ENCODE assay signal across 1 cellular context in the genomic region with DNA sequence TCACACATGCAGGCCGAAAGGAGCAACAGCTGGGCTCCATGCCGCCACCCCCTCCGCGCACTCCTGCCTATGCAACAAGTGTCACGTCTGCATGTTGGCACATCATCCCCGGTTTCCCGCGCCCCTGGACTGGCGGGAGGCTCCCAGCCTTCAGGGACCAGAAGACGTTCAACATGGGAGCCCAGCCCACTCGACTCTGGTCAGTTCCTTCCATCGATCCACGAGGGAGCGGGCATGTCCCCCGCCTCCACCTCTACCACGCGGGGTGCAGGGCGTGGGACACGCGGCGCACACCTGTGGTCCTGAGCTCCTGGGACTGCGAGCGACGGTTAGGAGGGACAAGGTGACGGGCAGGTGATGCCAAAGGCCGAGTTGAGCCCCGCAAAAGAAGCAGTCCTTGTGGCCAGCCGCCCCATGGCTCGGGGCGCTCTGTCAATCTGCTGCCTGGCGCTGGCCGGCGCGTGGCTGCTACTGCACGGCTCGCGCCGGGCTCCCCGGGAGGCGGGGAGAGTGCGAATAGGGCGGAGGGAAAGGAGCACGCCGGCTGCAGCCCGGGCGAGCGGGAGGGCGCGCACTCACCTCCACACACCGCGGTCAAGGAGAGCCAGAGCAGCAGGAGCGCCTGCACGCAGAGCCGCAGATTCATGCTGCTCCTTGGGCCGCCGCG.
TF ChIP-seq lines count a peak whose summit lies in the region.

No MANE protein-coding gene starts in this region.

TF ChIP-seq in HEK293, 187 proteins besides CTCF, POLR2A, EP300 and RAD21 (continued from another document):
- TF ChIP-seq, protein P1, sequence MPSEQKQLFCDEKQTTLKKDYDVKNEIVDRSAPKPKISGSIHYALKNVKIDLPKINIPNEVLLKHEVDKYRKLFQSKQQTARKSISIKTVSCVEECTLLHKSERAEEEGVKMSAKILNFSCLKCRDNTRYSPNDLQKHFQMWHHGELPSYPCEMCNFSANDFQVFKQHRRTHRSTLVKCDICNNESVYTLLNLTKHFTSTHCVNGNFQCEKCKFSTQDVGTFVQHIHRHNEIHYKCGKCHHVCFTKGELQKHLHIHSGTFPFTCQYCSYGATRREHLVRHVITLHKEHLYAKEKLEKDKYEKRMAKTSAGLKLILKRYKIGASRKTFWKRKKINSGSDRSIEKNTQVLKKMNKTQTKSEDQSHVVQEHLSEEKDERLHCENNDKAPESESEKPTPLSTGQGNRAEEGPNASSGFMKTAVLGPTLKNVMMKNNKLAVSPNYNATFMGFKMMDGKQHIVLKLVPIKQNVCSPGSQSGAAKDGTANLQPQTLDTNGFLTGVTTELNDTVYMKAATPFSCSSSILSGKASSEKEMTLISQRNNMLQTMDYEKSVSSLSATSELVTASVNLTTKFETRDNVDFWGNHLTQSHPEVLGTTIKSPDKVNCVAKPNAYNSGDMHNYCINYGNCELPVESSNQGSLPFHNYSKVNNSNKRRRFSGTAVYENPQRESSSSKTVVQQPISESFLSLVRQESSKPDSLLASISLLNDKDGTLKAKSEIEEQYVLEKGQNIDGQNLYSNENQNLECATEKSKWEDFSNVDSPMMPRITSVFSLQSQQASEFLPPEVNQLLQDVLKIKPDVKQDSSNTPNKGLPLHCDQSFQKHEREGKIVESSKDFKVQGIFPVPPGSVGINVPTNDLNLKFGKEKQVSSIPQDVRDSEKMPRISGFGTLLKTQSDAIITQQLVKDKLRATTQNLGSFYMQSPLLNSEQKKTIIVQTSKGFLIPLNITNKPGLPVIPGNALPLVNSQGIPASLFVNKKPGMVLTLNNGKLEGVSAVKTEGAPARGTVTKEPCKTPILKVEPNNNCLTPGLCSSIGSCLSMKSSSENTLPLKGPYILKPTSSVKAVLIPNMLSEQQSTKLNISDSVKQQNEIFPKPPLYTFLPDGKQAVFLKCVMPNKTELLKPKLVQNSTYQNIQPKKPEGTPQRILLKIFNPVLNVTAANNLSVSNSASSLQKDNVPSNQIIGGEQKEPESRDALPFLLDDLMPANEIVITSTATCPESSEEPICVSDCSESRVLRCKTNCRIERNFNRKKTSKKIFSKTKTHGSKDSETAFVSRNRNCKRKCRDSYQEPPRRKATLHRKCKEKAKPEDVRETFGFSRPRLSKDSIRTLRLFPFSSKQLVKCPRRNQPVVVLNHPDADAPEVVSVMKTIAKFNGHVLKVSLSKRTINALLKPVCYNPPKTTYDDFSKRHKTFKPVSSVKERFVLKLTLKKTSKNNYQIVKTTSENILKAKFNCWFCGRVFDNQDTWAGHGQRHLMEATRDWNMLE (tag by site-specific recombination; conservative IDR thresholded peaks at IDR 0.05; ENCODE audit: low read depth): no peak
- TF ChIP-seq ZFHX2 (tag by site-specific recombination; conservative IDR thresholded peaks at IDR 0.05) (peak; percentile 35; the same call in 1 of the 2 replicates), ZNF23 (tag by site-specific recombination; IDR thresholded peaks at IDR 0.05; ENCODE audit: borderline replicate concordance) (no peak), ZNF391 (tag by site-specific recombination; IDR thresholded peaks at IDR 0.05; ENCODE audit: borderline replicate concordance, low read depth) (no peak), ZNF350 (tag by site-specific recombination; IDR thresholded peaks at IDR 0.05) (no peak), SCRT1 (tag by site-specific recombination; IDR thresholded peaks at IDR 0.05; ENCODE audit: borderline replicate concordance) (peak; percentile 99), YY2 (tag by site-specific recombination; IDR thresholded peaks at IDR 0.05) (no peak), ZIC2 (tag by site-specific recombination; IDR thresholded peaks at IDR 0.05) (peak; percentile 96), SP3 (tag by site-specific recombination; IDR thresholded peaks at IDR 0.05) (peak; percentile 19; the same call in 1 of the 2 replicates), SCRT2 (tag by site-specific recombination; IDR thresholded peaks at IDR 0.05) (peak; percentile 99), ATF2 (tag by site-specific recombination; IDR thresholded peaks at IDR 0.05; ENCODE audit: low read depth) (no peak), ZNF214 (tag by site-specific recombination; IDR thresholded peaks at IDR 0.05; ENCODE audit: borderline replicate concordance) (no peak), GLIS1 (tag by site-specific recombination; IDR thresholded peaks at IDR 0.05) (peak; percentile 62), ZNF664 (tag by site-specific recombination; IDR thresholded peaks at IDR 0.05) (no peak), EGR2 (tag by site-specific recombination; IDR thresholded peaks at IDR 0.05; ENCODE audit: low read depth) (0 out of 2 replicates have a peak, but pooled peaks have one; percentile 11), ZNF404 (tag by site-specific recombination; IDR thresholded peaks at IDR 0.05) (no peak), ZNF549 (tag by site-specific recombination; IDR thresholded peaks at IDR 0.05) (no peak), SP7 (tag by site-specific recombination; IDR thresholded peaks at IDR 0.05) (0 out of 2 replicates have a peak, but pooled peaks have one; percentile 26), ZNF654 (tag by site-specific recombination; IDR thresholded peaks at IDR 0.05; ENCODE audit: low read depth) (no peak), ZFP37 (tag by site-specific recombination; IDR thresholded peaks at IDR 0.05) (no peak), ZNF843 (tag by site-specific recombination; IDR thresholded peaks at IDR 0.05) (peak; percentile 21; the same call in 1 of the 2 replicates), PRDM4 (tag by site-specific recombination; IDR thresholded peaks at IDR 0.05) (0 out of 2 replicates have a peak, but pooled peaks have one; percentile 13), ZNF558 (tag by site-specific recombination; IDR thresholded peaks at IDR 0.05) (no peak), ZNF26 (tag by site-specific recombination; IDR thresholded peaks at IDR 0.05) (no peak), FEZF1 (tag by site-specific recombination; IDR thresholded peaks at IDR 0.05) (peak; percentile 49), ZBTB8A (tag by site-specific recombination; IDR thresholded peaks at IDR 0.05) (peak; percentile 46; the same call in 1 of the 2 replicates), GLIS2 (tag by site-specific recombination; IDR thresholded peaks at IDR 0.05) (peak; percentile 59), ZBTB17 (tag by site-specific recombination; IDR thresholded peaks at IDR 0.05) (peak; percentile 73), ZNF341 (tag by site-specific recombination; IDR thresholded peaks at IDR 0.05; ENCODE audit: low read depth) (peak; percentile 26; the same call in 1 of the 2 replicates), ZNF621 (tag by site-specific recombination; IDR thresholded peaks at IDR 0.05) (no peak), OSR2 (tag by site-specific recombination; IDR thresholded peaks at IDR 0.05) (peak; percentile 76)
- TF ChIP-seq, protein P2, sequence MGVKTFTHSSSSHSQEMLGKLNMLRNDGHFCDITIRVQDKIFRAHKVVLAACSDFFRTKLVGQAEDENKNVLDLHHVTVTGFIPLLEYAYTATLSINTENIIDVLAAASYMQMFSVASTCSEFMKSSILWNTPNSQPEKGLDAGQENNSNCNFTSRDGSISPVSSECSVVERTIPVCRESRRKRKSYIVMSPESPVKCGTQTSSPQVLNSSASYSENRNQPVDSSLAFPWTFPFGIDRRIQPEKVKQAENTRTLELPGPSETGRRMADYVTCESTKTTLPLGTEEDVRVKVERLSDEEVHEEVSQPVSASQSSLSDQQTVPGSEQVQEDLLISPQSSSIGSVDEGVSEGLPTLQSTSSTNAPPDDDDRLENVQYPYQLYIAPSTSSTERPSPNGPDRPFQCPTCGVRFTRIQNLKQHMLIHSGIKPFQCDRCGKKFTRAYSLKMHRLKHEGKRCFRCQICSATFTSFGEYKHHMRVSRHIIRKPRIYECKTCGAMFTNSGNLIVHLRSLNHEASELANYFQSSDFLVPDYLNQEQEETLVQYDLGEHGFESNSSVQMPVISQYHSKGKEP (tag by site-specific recombination; IDR thresholded peaks at IDR 0.05): no peak
- TF ChIP-seq, protein P3, sequence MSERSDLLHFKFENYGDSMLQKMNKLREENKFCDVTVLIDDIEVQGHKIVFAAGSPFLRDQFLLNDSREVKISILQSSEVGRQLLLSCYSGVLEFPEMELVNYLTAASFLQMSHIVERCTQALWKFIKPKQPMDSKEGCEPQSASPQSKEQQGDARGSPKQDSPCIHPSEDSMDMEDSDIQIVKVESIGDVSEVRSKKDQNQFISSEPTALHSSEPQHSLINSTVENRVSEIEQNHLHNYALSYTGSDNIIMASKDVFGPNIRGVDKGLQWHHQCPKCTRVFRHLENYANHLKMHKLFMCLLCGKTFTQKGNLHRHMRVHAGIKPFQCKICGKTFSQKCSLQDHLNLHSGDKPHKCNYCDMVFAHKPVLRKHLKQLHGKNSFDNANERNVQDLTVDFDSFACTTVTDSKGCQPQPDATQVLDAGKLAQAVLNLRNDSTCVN (tag by site-specific recombination; optimal IDR thresholded peaks at IDR 0.05): peak; percentile 77
- TF ChIP-seq, protein P4, sequence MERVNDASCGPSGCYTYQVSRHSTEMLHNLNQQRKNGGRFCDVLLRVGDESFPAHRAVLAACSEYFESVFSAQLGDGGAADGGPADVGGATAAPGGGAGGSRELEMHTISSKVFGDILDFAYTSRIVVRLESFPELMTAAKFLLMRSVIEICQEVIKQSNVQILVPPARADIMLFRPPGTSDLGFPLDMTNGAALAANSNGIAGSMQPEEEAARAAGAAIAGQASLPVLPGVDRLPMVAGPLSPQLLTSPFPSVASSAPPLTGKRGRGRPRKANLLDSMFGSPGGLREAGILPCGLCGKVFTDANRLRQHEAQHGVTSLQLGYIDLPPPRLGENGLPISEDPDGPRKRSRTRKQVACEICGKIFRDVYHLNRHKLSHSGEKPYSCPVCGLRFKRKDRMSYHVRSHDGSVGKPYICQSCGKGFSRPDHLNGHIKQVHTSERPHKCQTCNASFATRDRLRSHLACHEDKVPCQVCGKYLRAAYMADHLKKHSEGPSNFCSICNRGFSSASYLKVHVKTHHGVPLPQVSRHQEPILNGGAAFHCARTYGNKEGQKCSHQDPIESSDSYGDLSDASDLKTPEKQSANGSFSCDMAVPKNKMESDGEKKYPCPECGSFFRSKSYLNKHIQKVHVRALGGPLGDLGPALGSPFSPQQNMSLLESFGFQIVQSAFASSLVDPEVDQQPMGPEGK (tag by site-specific recombination; IDR thresholded peaks at IDR 0.05): 0 out of 2 replicates have a peak, but pooled peaks have one; percentile 22
- TF ChIP-seq, protein P5, sequence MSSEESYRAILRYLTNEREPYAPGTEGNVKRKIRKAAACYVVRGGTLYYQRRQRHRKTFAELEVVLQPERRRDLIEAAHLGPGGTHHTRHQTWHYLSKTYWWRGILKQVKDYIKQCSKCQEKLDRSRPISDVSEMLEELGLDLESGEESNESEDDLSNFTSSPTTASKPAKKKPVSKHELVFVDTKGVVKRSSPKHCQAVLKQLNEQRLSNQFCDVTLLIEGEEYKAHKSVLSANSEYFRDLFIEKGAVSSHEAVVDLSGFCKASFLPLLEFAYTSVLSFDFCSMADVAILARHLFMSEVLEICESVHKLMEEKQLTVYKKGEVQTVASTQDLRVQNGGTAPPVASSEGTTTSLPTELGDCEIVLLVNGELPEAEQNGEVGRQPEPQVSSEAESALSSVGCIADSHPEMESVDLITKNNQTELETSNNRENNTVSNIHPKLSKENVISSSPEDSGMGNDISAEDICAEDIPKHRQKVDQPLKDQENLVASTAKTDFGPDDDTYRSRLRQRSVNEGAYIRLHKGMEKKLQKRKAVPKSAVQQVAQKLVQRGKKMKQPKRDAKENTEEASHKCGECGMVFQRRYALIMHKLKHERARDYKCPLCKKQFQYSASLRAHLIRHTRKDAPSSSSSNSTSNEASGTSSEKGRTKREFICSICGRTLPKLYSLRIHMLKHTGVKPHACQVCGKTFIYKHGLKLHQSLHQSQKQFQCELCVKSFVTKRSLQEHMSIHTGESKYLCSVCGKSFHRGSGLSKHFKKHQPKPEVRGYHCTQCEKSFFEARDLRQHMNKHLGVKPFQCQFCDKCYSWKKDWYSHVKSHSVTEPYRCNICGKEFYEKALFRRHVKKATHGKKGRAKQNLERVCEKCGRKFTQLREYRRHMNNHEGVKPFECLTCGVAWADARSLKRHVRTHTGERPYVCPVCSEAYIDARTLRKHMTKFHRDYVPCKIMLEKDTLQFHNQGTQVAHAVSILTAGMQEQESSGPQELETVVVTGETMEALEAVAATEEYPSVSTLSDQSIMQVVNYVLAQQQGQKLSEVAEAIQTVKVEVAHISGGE (tag by site-specific recombination; conservative IDR thresholded peaks at IDR 0.05; ENCODE audit: low read depth): no peak
